In the genomic region with DNA sequence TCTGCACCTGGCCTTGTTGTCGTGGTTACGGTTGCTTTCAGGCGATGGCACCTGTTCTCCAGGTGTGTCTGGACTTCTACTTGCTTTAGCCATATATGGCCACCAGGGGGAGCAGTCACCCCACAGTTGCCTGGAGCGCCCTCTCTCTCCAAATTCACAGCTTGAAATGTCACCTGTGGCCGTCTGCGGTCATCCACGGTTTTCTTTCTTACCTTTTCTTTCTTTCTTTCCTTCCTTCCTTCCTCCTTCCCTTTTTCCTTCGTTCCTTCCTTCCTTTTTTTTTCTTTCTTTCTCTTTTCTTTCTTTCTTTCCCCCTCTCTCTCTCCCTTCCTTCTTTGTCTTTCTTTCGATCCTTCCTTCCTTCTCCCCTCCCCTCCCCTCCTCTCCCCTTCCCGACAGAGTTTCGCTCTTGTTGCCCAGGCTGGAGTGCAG, we compare ENCODE assay signal across 8 cellular contexts.
DNase-seq lines count a peak whose midpoint lies in the region; TF ChIP-seq lines count a peak whose summit lies in the region.

No MANE protein-coding gene starts in this region.

- H3K36me3 Mint-ChIP-seq in HFFc6 (ENCODE audit: low read depth) (peaks cover 3% of the 10 kb centered on the region; the same call in 1 of the 2 replicates), mesothelial cell of epicardium (peaks cover 14% of the 10 kb centered on the region)

- H3K27ac Mint-ChIP-seq in HFFc6 = no peak overlapping the region
- H3K27ac Mint-ChIP-seq in mesothelial cell of epicardium = no peak overlapping the region

- no peaks in the 10 kb centered on the region for H3K4me1 Mint-ChIP-seq in HFFc6 (ENCODE audit: low read depth)
- no peaks in the 10 kb centered on the region for H3K4me1 Mint-ChIP-seq in mesothelial cell of epicardium

- H3K9me3 Mint-ChIP-seq in HFFc6 = no peaks in the 10 kb centered on the region
- peaks cover 4% of the 10 kb centered on the region for H3K9me3 Mint-ChIP-seq in mesothelial cell of epicardium

- H3K4me3 ChIP-seq in coronary artery = no peak overlapping the region

- DNase-seq in EL = peak; percentile 21
- peak; percentile 9 for DNase-seq in HFFc6
- peak; percentile 77 for DNase-seq in NCI-H2107 (lab: John Stamatoyannopoulos, UW)
- peak; percentile 72 for DNase-seq in activated CD4-positive, alpha-beta T cell treated with anti-CD3 and anti-CD28 coated beads for 48 hours
- DNase-seq in coronary artery (ENCODE audit: low spot score) = no peak
- peak; percentile 30 to 71 for DNase-seq in mesothelial cell of epicardium (ENCODE audit: low spot score in 2 of 2, unreplicated experiment in 2 of 2)
- peak; percentile 17 to 32 for DNase-seq in stimulated activated CD8-positive, alpha-beta memory T cell treated with anti-CD3 and anti-CD28 coated beads, Interleukin-7, amount 100 ng/mL, for 48 hours (ENCODE audit: extremely low read depth in 1 of 2, low read depth in 1 of 2)
- DNase-seq in NCI-H446 treated with DMSO at 0.1 percent for 48 hours (lab: John Stamatoyannopoulos, UW) = no peak

- no peak overlapping the region for H3K27ac ChIP-seq in coronary artery

- TF ChIP-seq CTCF in HFFc6 (IDR thresholded peaks at IDR 0.05) (peak; percentile 91), coronary artery (IDR thresholded peaks at IDR 0.05) (peak; percentile 50), mesothelial cell of epicardium (IDR thresholded peaks at IDR 0.05; ENCODE audit: unreplicated experiment) (peak; percentile 86)

- H3K4me3 Mint-ChIP-seq in HFFc6 = no peak overlapping the region
- H3K4me3 Mint-ChIP-seq in mesothelial cell of epicardium = no peak overlapping the region

- H3K27me3 Mint-ChIP-seq in HFFc6 (ENCODE audit: insufficient read depth) (no peaks in the 10 kb centered on the region), mesothelial cell of epicardium (ENCODE audit: low read depth) (no peaks in the 10 kb centered on the region)

Comparison
In these comparisons a context has a peak if more than half of its experiments do, and no peak if none do; other contexts are left out.
1. DNase-seq: peak in EL (single experiment), HFFc6 (single experiment), NCI-H2107 (single experiment), activated CD4-positive, alpha-beta T cell treated with anti-CD3 and anti-CD28 coated beads for 48 hours (single experiment), mesothelial cell of epicardium (2 of 2) and stimulated activated CD8-positive, alpha-beta memory T cell treated with anti-CD3 and anti-CD28 coated beads, Interleukin-7, amount 100 ng/mL, for 48 hours (2 of 2); none in coronary artery (single experiment) and NCI-H446 treated with DMSO at 0.1 percent for 48 hours (single experiment).
2. Peak in every context shown above with its lines, with median percentiles within 50 percentile points of each other: CTCF ChIP-seq.